Comparison of ENCODE assay signal across 19 cellular contexts in the genomic region with DNA sequence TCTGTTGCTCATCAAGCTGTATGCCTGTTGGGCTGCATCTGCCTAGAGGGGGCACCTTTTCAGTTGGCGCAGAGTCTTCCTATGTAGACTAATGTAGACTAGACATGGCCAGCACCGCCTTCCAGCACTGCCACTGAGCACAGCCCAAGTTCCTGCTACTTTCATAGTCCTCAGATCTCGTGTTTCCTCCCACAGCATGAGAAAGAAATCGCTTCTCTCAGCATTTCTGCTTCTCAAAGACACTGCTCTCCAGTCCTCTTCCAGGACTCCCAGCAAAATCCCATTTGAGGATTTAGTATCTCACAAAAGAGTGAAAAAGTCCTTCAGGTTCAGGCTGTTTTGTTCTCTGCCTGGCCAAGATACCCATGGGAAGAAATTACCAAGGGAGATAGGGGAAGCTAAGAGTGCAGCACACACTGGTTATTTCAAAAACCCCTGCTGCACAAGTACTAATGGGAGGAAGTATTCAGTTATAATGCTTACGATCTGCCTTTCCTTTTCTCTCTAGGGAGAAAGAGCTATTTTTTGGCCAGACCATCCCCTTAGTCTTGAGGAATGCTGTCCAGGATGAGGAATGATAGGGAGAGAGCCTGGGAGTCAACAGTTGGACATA. TPM values are rescaled to one million over a fixed set of nuclear protein-coding genes. Genes with fewer than 3 reads are reported as not detected.
A peak's percentile ranks its signal among the peaks of the same experiment; 100 is the strongest.
DNase-seq lines count a peak whose midpoint lies in the region; ATAC-seq, FAIRE-seq and TF ChIP-seq lines count a peak whose summit lies in the region.
"Had no signal": no experiment of that assay in that cellular context is flagged by ENCODE, and none has a peak within 500 bp of the region (broad histone marks: within the 10 kb centered on the region; RNA-seq: fewer than 3 reads in every experiment).

No MANE protein-coding gene starts in this region.

- no peak for TF ChIP-seq RAD21 in HepG2 (CRISPR knock-in tag; IDR thresholded peaks at IDR 0.05)

- TF ChIP-seq POLR2A in HepG2 (IDR thresholded peaks at IDR 0.05; ENCODE audit: insufficient read depth in 1 of 2, low read depth in 2 of 2, low read length in 2 of 2) (no peak), erythroblast (IDR thresholded peaks at IDR 0.05; ENCODE audit: low read length) (no peak)

- TF ChIP-seq CTCF in CD14-positive monocyte (IDR thresholded peaks at IDR 0.05): no peak
- no peak for TF ChIP-seq CTCF in HepG2 (CRISPR knock-in tag; IDR thresholded peaks at IDR 0.05)
- TF ChIP-seq CTCF in neutrophil (IDR thresholded peaks at IDR 0.05): no peak

- ATAC-seq in HepG2: no peak
- ATAC-seq in stimulated activated naive B cell treated with anti-CD40 and anti-IgM and Interleukin-4, amounts not matched to agents 10 μg/mL and 1 μg/mL and 100 μg/mL, for 72 hours (replicated peaks): no peak
- ATAC-seq: GM23338 had no signal

- H3K36me3 ChIP-seq in HepG2 (replicated peaks in 1 of 2; ENCODE audit: control insufficient read depth in 1 of 2, insufficient read depth in 2 of 2, low read length in 2 of 2): no peaks in the 10 kb centered on the region
- H3K36me3 ChIP-seq in neutrophil: no peaks in the 10 kb centered on the region
- H3K36me3 ChIP-seq: MG63 had no signal

- WGBS in HepG2 (ENCODE audit: low lambda C conversion rate): 23% methylated on average over 5 of the region's 5 CpGs

- H3K79me2 ChIP-seq in HepG2 (ENCODE audit: insufficient read depth, low read length): no peaks in the 10 kb centered on the region

- no peak overlapping the region for H3K9ac ChIP-seq in HepG2 (ENCODE audit: insufficient read depth, low read depth, low read length)

- H3K9me3 ChIP-seq in HepG2 (ENCODE audit: low read length) (no peaks in the 10 kb centered on the region), neutrophil (no peaks in the 10 kb centered on the region)
- H3K9me3 ChIP-seq: MG63 had no signal

- CTCF ChIA-PET in HepG2 (lab: Yijun Ruan, JAX; ENCODE audit: low intra/inter-chr PET ratio, low total read pairs): no interaction called here

- H3K4me3 ChIP-seq in HepG2 (replicated peaks in 1 of 3; ENCODE audit: insufficient read depth in 1 of 3, low read depth in 2 of 3, low read length in 3 of 3) (no peak overlapping the region), neutrophil (ENCODE audit: low read depth in 1 of 2, low read length in 1 of 2) (no peak overlapping the region)
- H3K4me3 ChIP-seq: GM23338, MG63 had no signal

- H3K36me3 Mint-ChIP-seq in CD14-positive monocyte: no peaks in the 10 kb centered on the region
- no peaks in the 10 kb centered on the region for H3K36me3 Mint-ChIP-seq in stimulated activated naive B cell treated with anti-CD40 and anti-IgM and Interleukin-4, amounts not matched to agents 10 μg/mL and 1 μg/mL and 100 μg/mL, for 72 hours

- H3K27me3 Mint-ChIP-seq in CD14-positive monocyte (ENCODE audit: low read depth in 3 of 3): peaks cover 0 to 1% (median 0%) of the 10 kb centered on the region in 3 donors
- no peaks in the 10 kb centered on the region for H3K27me3 Mint-ChIP-seq in stimulated activated naive B cell treated with anti-CD40 and anti-IgM and Interleukin-4, amounts not matched to agents 10 μg/mL and 1 μg/mL and 100 μg/mL, for 72 hours

- no peaks in the 10 kb centered on the region for H3K9me3 Mint-ChIP-seq in CD14-positive monocyte
- H3K9me3 Mint-ChIP-seq in stimulated activated naive B cell treated with anti-CD40 and anti-IgM and Interleukin-4, amounts not matched to agents 10 μg/mL and 1 μg/mL and 100 μg/mL, for 72 hours: no peaks in the 10 kb centered on the region
- H3K9me3 Mint-ChIP-seq: GM23338, HFFc6 had no signal

- no peak overlapping the region for H3K27ac ChIP-seq in HepG2 (ENCODE audit: extremely low read length, insufficient read depth, low read length)
- peak overlapping the region; percentile 40 for H3K27ac ChIP-seq in neutrophil

- H3K27ac Mint-ChIP-seq in CD14-positive monocyte: peak overlapping the region in 6 of 7 donors; percentile 12 to 86 (median 72)
- H3K27ac Mint-ChIP-seq in stimulated activated naive B cell treated with anti-CD40 and anti-IgM and Interleukin-4, amounts not matched to agents 10 μg/mL and 1 μg/mL and 100 μg/mL, for 72 hours: no peak overlapping the region
- H3K27ac Mint-ChIP-seq: GM23338, HFFc6 had no signal

- POLR2A ChIA-PET in HepG2 (lab: Yijun Ruan, JAX): no interaction called here

- DNase-seq in CD14-positive monocyte (ENCODE audit: low spot score): no peak
- peak; percentile 17 for DNase-seq in UCSD-AML1 (lab: John Stamatoyannopoulos, UW; ENCODE audit: unreplicated experiment)
- DNase-seq in HepG2 (ENCODE audit: low spot score): no peak
- no peak for DNase-seq in stimulated activated naive B cell treated with anti-CD40 and anti-IgM and Interleukin-4, amounts not matched to agents 10 μg/mL and 1 μg/mL and 100 μg/mL, for 72 hours
- DNase-seq in erythroblast (lab: John Stamatoyannopoulos, UW): no peak
- DNase-seq in epidermal melanocyte (ENCODE audit: insufficient read length, low spot score): no peak
- no peak for DNase-seq in DMS53 (lab: John Stamatoyannopoulos, UW)
- DNase-seq: COR-L47, DND-41, GDM1, HFFc6, MG63, NCI-H1105, NCI-H187 treated with DMSO at 0.1 percent for 48 hours, NCI-H510A, SIG-M5 had no signal

- H3K27me3 ChIP-seq in HepG2 (ENCODE audit: control insufficient read depth in 1 of 2, insufficient read depth in 2 of 2, low read length in 2 of 2) (no peaks in the 10 kb centered on the region; a peak in 2 of 5 replicates), neutrophil (no peaks in the 10 kb centered on the region)
- H3K27me3 ChIP-seq: MG63 had no signal

- TF ChIP-seq EP300 in HepG2 (IDR thresholded peaks at IDR 0.05; ENCODE audit: low read depth in 2 of 2, low read length in 2 of 2) (no peak), HepG2 (CRISPR knock-in tag; IDR thresholded peaks at IDR 0.05; ENCODE audit: borderline replicate concordance) (no peak)

- no peak overlapping the region for H3K4me2 ChIP-seq in HepG2 (ENCODE audit: low read depth, low read length)
- H3K4me2 ChIP-seq: GM23338 had no signal

- intact Hi-C loops in CD14-positive monocyte (cut with micrococcal nuclease) (no loop called here), HepG2 (cut with micrococcal nuclease; ENCODE audit: unreplicated experiment) (no loop called here)

- FAIRE-seq in HepG2 (lab: Jason Lieb, UNC): no peak
- FAIRE-seq: RCC 7860 had no signal

- BruUV-seq in HepG2 (replicated peaks; lab: Mats Ljungman, UMichigan): no TSS peak

- peak overlapping the region; percentile 44 to 80 for H3K4me3 Mint-ChIP-seq in CD14-positive monocyte
- H3K4me3 Mint-ChIP-seq in stimulated activated naive B cell treated with anti-CD40 and anti-IgM and Interleukin-4, amounts not matched to agents 10 μg/mL and 1 μg/mL and 100 μg/mL, for 72 hours: no peak overlapping the region
- H3K4me3 Mint-ChIP-seq: GM23338, HFFc6 had no signal

- H2AFZ ChIP-seq in HepG2 (ENCODE audit: low read length): no peak overlapping the region
- H2AFZ ChIP-seq: GM23338 had no signal

- H3K4me1 ChIP-seq in HepG2 (ENCODE audit: insufficient read depth, low read length) (no peaks in the 10 kb centered on the region), neutrophil (ENCODE audit: control insufficient read depth in 1 of 2, insufficient read depth in 1 of 2, low read depth in 1 of 2, low read length in 1 of 2) (no peaks in the 10 kb centered on the region)

- in situ Hi-C loops in HepG2 (cut with HindIII; ENCODE audit: extremely low pct_ligation_motif_present, low pct_unique_long_range_greater_than_20kb): no loop called here

- no peaks in the 10 kb centered on the region for H4K20me1 ChIP-seq in HepG2 (ENCODE audit: insufficient read depth, low read length)

- H3K4me1 Mint-ChIP-seq in CD14-positive monocyte: peaks cover 11% of the 10 kb centered on the region
- H3K4me1 Mint-ChIP-seq in stimulated activated naive B cell treated with anti-CD40 and anti-IgM and Interleukin-4, amounts not matched to agents 10 μg/mL and 1 μg/mL and 100 μg/mL, for 72 hours: peaks cover 0 to 4% of the 10 kb centered on the region in 2 donors
- H3K4me1 Mint-ChIP-seq: GM23338 had no signal

TF ChIP-seq in HepG2, 621 proteins besides CTCF, POLR2A, EP300 and RAD21:
- peak; percentile 7 to 60; a peak in 3 of 4 replicates for TF ChIP-seq MAFK (conservative IDR thresholded peaks at IDR 0.05 in 1 of 2, IDR thresholded peaks at IDR 0.05 in 1 of 2; ENCODE audit: low read length in 2 of 2)
- TF ChIP-seq ZNF546 (CRISPR knock-in tag; conservative IDR thresholded peaks at IDR 0.05): no peak
- no peak for TF ChIP-seq ZNF234 (CRISPR knock-in tag; conservative IDR thresholded peaks at IDR 0.05)
- TF ChIP-seq MAFF (IDR thresholded peaks at IDR 0.05; ENCODE audit: low read depth, low read length): 0 out of 2 replicates have a peak, but pooled peaks have one; percentile 12
- no peak for TF ChIP-seq GATAD1 (CRISPR knock-in tag; IDR thresholded peaks at IDR 0.05)
- no peak for TF ChIP-seq ZFY (CRISPR knock-in tag; IDR thresholded peaks at IDR 0.05)
- no peak for TF ChIP-seq KLF16 (CRISPR knock-in tag; IDR thresholded peaks at IDR 0.05)

RNA-seq across cellular contexts. Expression of gene OGFRL1, which starts 35.7 kb away (rescaled TPM):
- polyA plus RNA-seq in CD14-positive monocyte: 10 to 100 TPM; 58.3 to 72.8 TPM
- total RNA-seq in HepG2 (2016; rRNA removed; fragmentation: Illumina TruSeq; extraction: Trizol): 0.80 and 0.88 TPM in 2 replicates
- total RNA-seq in HepG2 (2016; cell fraction: cytosol; rRNA removed; fragmentation: Illumina TruSeq; extraction: Trizol; ENCODE audit: low read depth): 0.61 and 0.62 TPM in 2 replicates
- total RNA-seq in HepG2 (2016; cell fraction: insoluble cytoplasmic fraction; rRNA removed; fragmentation: Illumina TruSeq; extraction: Trizol): 0.82 and 1.0 TPM in 2 replicates
- total RNA-seq in HepG2 (2016; cell fraction: membrane; rRNA removed; fragmentation: Illumina TruSeq; extraction: Trizol): 1.4 and 1.7 TPM in 2 replicates
- 0.75 and 1.8 TPM in 2 replicates for total RNA-seq in HepG2 (2016; cell fraction: nucleus; rRNA removed; fragmentation: Illumina TruSeq; extraction: Trizol)
- polyA plus RNA-seq in HepG2 (2011; rRNA removed): 0.25 and 0.26 TPM in 2 replicates
- polyA plus RNA-seq in HepG2 (2011; cell fraction: cytosol; rRNA removed): 0.15 and 0.24 TPM in 2 replicates
- 0.10 and 0.38 TPM in 2 replicates for polyA plus RNA-seq in HepG2 (2011; cell fraction: nucleus; rRNA removed)
- polyA plus RNA-seq in HepG2 (2012): 0.15 and 0.51 TPM in 2 replicates
- 1.1 TPM in 2 replicates for polyA plus RNA-seq in HepG2 (2016; cell fraction: cytosol; fragmentation: Illumina TruSeq; extraction: Trizol; ENCODE audit: low read depth)
- polyA plus RNA-seq in HepG2 (2016; cell fraction: insoluble cytoplasmic fraction; fragmentation: Illumina TruSeq; extraction: Trizol; ENCODE audit: low read depth): 1.0 and 1.1 TPM in 2 replicates
- polyA plus RNA-seq in HepG2 (2016; cell fraction: membrane; fragmentation: Illumina TruSeq; extraction: Trizol; ENCODE audit: low read depth): 1.8 and 2.0 TPM in 2 replicates
- polyA plus RNA-seq in HepG2 (2016; cell fraction: nucleus; fragmentation: Illumina TruSeq; extraction: Trizol; ENCODE audit: insufficient read depth, low read depth): 0.83 and 1.0 TPM in 2 replicates
- 0.28 and 5.8 TPM in 2 replicates for polyA minus RNA-seq in HepG2 (2011; rRNA and poly(A)+ RNA removed; ENCODE audit: low replicate concordance)
- polyA minus RNA-seq in HepG2 (2011; cell fraction: cytosol; rRNA and poly(A)+ RNA removed): 0.30 and 0.44 TPM in 2 replicates
- polyA minus RNA-seq in HepG2 (2011; cell fraction: nucleus; rRNA and poly(A)+ RNA removed): 1.9 and 2.7 TPM in 2 replicates

Comparison
In these comparisons a context has a peak if more than half of its experiments do, and no peak if none do; other contexts are left out.
1. H3K4me3 Mint-ChIP-seq: peak in CD14-positive monocyte (2 of 2); none in stimulated activated naive B cell treated with anti-CD40 and anti-IgM and Interleukin-4, amounts not matched to agents 10 μg/mL and 1 μg/mL and 100 μg/mL, for 72 hours (0 of 2).
2. RNA of gene OGFRL1, which starts 35.7 kb away (polyA plus RNA-seq): 58.3 to 72.8 TPM in CD14-positive monocyte; 0.10 to 2.0 TPM in HepG2; every median in the first group is over 10 times any median in the second.